Comparison of ENCODE assay signal across 6 cellular contexts in genomic region chr12:44367916-44368315, GRCh38.
"Had no signal": no experiment of that assay in that cellular context is flagged by ENCODE, and none has a peak within 500 bp of the region (broad histone marks: within the 10 kb centered on the region; RNA-seq: fewer than 3 reads in every experiment).

No MANE protein-coding gene starts in this region.

- ATAC-seq: GM23338, HepG2 had no signal

- H3K4me3 ChIP-seq: GM23338 had no signal

- DNase-seq: H9, HCEC 1CT had no signal

- H3K4me1 Mint-ChIP-seq: GM23338, H9 had no signal

- H3K9me3 Mint-ChIP-seq: GM23338, H9 had no signal

- H3K27me3 Mint-ChIP-seq: IgD-negative memory B cell had no signal

- H3K27ac Mint-ChIP-seq: GM23338, H9, IgD-negative memory B cell had no signal

- H3K27ac ChIP-seq: HL-60 had no signal

- H3K4me3 Mint-ChIP-seq: GM23338, H9, IgD-negative memory B cell had no signal

- H3K36me3 Mint-ChIP-seq: IgD-negative memory B cell had no signal
